In the genomic region with DNA sequence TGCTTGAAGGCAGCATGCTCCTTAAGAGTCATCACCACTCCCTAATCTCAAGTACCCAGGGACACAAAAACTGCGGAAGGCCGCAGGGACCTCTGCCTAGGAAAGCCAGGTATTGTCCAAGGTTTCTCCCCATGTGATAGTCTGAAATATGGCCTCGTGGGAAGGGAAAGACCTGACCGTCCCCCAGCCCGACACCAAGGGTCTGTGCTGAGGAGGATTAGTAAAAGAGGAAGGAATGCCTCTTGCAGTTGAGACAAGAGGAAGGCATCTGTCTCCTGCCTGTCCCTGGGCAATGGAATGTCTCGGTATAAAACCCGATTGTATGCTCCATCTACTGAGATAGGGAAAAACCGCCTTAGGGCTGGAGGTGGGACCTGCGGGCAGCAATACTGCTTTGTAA, we compare ENCODE assay signal across 2 cellular contexts. TPM values are rescaled to one million over a fixed set of nuclear protein-coding genes. Genes with fewer than 3 reads are reported as not detected.
"Had no signal": no experiment of that assay in that cellular context is flagged by ENCODE, and none has a peak within 500 bp of the region (broad histone marks: within the 10 kb centered on the region; RNA-seq: fewer than 3 reads in every experiment).

No MANE protein-coding gene starts in this region.

RNA-seq across cellular contexts. Expression of a gene that starts 11.0 kb away (rescaled TPM):
- total RNA-seq: osteoblast had no signal
- polyA plus RNA-seq: immature natural killer cell had no signal
